ENCODE assay signal across 8 cellular contexts in the genomic region with DNA sequence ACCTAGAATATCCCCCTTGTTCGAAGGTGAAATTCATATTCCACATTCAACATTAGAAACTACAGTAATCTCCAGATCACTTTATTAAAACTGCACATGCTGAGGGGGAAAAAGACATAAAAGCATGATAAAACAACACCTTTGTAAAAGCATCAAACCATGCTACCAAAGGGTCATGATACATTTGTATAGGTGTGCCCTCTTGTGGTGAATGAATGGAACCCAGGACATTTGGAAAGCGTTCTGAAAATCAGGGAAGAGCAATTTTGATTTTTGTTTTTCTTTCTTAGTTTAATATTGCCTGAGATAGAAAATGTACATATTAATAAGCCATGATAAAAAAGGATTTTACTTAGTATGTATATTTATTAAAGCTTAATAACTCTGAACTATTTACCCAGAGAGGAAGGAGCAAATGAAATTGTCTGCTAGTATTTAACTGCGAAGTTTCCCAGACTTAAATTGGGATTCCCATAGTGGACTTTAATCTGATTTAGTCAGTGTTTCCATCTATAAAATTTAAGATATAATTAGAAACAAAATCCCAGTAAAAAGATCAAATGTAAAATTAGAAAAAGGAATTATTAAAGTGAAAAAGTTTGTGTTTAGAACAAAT.
DNase-seq lines count a peak whose midpoint lies in the region; ATAC-seq, FAIRE-seq and TF ChIP-seq lines count a peak whose summit lies in the region.

No MANE protein-coding gene starts in this region.

- H3K4me3 Mint-ChIP-seq in Calu3 (ENCODE audit: low read depth, unreplicated experiment) (no peak overlapping the region), HFFc6 (no peak overlapping the region), nephron (no peak overlapping the region)

- CTCF ChIA-PET in Calu3 (lab: Charles Lee): no interaction called here

- ATAC-seq in GM18520 (IDR thresholded peaks at IDR 0.05; ENCODE audit: unreplicated experiment) (no peak), GM19455 (IDR thresholded peaks at IDR 0.05; ENCODE audit: unreplicated experiment) (no peak)

- intact Hi-C loops in Calu3 (cut with micrococcal nuclease; ENCODE audit: unreplicated experiment): loop anchor here (1.0 kb wide), 1 partner anchor 795 kb away; no protein-coding TSS in a partner anchor

- H3K4me1 Mint-ChIP-seq in Calu3 (ENCODE audit: low read depth, unreplicated experiment) (no peaks in the 10 kb centered on the region), HFFc6 (ENCODE audit: low read depth) (no peaks in the 10 kb centered on the region), nephron (no peaks in the 10 kb centered on the region)

- H3K27me3 ChIP-seq in bronchial epithelial cell (ENCODE audit: control insufficient read depth, insufficient read depth, low read length): no peaks in the 10 kb centered on the region

- no peak for FAIRE-seq in bronchial epithelial cell (lab: Jason Lieb, UNC)

- H3K4me3 ChIP-seq in bronchial epithelial cell (ENCODE audit: low read depth, low read length): no peak overlapping the region

- no peaks in the 10 kb centered on the region for H3K36me3 Mint-ChIP-seq in Calu3 (ENCODE audit: insufficient read depth, unreplicated experiment)
- no peaks in the 10 kb centered on the region for H3K36me3 Mint-ChIP-seq in HFFc6 (ENCODE audit: low read depth)
- no peaks in the 10 kb centered on the region for H3K36me3 Mint-ChIP-seq in nephron (ENCODE audit: low read depth)

- peak; percentile 8 for DNase-seq in Calu3
- DNase-seq in HFFc6: peak; percentile 2
- peak; percentile 49 for DNase-seq in NCI-H446 treated with DMSO at 0.1 percent for 48 hours (lab: John Stamatoyannopoulos, UW)
- DNase-seq in bronchial epithelial cell (ENCODE audit: low read depth): peak; percentile 41
- no peak for DNase-seq in stimulated activated CD8-positive, alpha-beta memory T cell treated with anti-CD3 and anti-CD28 coated beads, Interleukin-4, amount 100 ng/mL, for 48 hours

- peak; percentile 58 for TF ChIP-seq CTCF in Calu3 (IDR thresholded peaks at IDR 0.05; ENCODE audit: unreplicated experiment)
- peak; percentile 77 for TF ChIP-seq CTCF in HFFc6 (IDR thresholded peaks at IDR 0.05)
- peak; percentile 60 for TF ChIP-seq CTCF in bronchial epithelial cell (IDR thresholded peaks at IDR 0.05; ENCODE audit: insufficient read depth, low read length, severe bottlenecking)
- TF ChIP-seq CTCF in nephron (IDR thresholded peaks at IDR 0.05; ENCODE audit: unreplicated experiment in 3 of 3): peak; percentile 72 to 82 (median 73)

- no peaks in the 10 kb centered on the region for H3K36me3 ChIP-seq in bronchial epithelial cell (ENCODE audit: control insufficient read depth, insufficient read depth, low read length)

- H3K9me3 Mint-ChIP-seq in Calu3 (ENCODE audit: low read depth, unreplicated experiment): no peaks in the 10 kb centered on the region
- no peaks in the 10 kb centered on the region for H3K9me3 Mint-ChIP-seq in HFFc6
- H3K9me3 Mint-ChIP-seq in nephron: no peaks in the 10 kb centered on the region

- H3K27me3 Mint-ChIP-seq in Calu3 (ENCODE audit: unreplicated experiment) (no peaks in the 10 kb centered on the region), HFFc6 (ENCODE audit: insufficient read depth) (no peaks in the 10 kb centered on the region), nephron (ENCODE audit: low read depth) (no peaks in the 10 kb centered on the region)

- H3K27ac Mint-ChIP-seq in Calu3 (ENCODE audit: unreplicated experiment): no peak overlapping the region
- H3K27ac Mint-ChIP-seq in HFFc6: no peak overlapping the region
- no peak overlapping the region for H3K27ac Mint-ChIP-seq in nephron

- no TSS peak for BruUV-seq in Calu3 (replicated peaks; lab: Mats Ljungman, UMichigan)
